8 cellular contexts compared by ENCODE assay signal in genomic region chr4:140372607-140373327, GRCh38. TPM values are rescaled to one million over a fixed set of nuclear protein-coding genes. Genes with fewer than 3 reads are reported as not detected.
A peak's percentile ranks its signal among the peaks of the same experiment; 100 is the strongest.
DNase-seq lines count a peak whose midpoint lies in the region; ATAC-seq, FAIRE-seq and TF ChIP-seq lines count a peak whose summit lies in the region.

No MANE protein-coding gene starts in this region.

- no peaks in the 10 kb centered on the region for H3K9me3 ChIP-seq in DND-41 (ENCODE audit: insufficient read depth, low read length, severe bottlenecking)
- no peaks in the 10 kb centered on the region for H3K9me3 ChIP-seq in breast epithelium
- H3K9me3 ChIP-seq in stomach = no peaks in the 10 kb centered on the region

- H3K27me3 ChIP-seq in DND-41 (ENCODE audit: insufficient read depth, low read length, poor library complexity) (no peaks in the 10 kb centered on the region), breast epithelium (no peaks in the 10 kb centered on the region), stomach (no peaks in the 10 kb centered on the region)

- intact Hi-C loops in breast epithelium (cut with DNase I; ENCODE audit: low total_unique reads) = no loop called here
- intact Hi-C loops in stomach (cut with DNase I; ENCODE audit: low total_unique reads) = no loop called here

- H3K79me2 ChIP-seq in DND-41 (ENCODE audit: insufficient read depth, low read length) = peaks cover 43% of the 10 kb centered on the region

- H3K4me1 ChIP-seq in DND-41 (ENCODE audit: insufficient read depth, low read length) (peaks cover 45% of the 10 kb centered on the region), breast epithelium (peaks cover 0 to 4% of the 10 kb centered on the region in 2 donors), stomach (peaks cover 14 to 47% (median 31%) of the 10 kb centered on the region in 4 donors)

- H3K4me3 ChIP-seq in DND-41 (ENCODE audit: low read depth in 1 of 2, low read length in 2 of 2) = peak overlapping the region; percentile 80 to 97; a peak in 3 of 4 replicates
- H3K4me3 ChIP-seq in breast epithelium = peak overlapping the region; percentile 73 to 92 (median 80)
- H3K4me3 ChIP-seq in stomach = peak overlapping the region; percentile 76 to 87 (median 82)

- peak overlapping the region; percentile 83 for H3K9ac ChIP-seq in DND-41 (ENCODE audit: low read depth, low read length)

- 1 to 4% (median 3%) methylated on average over 22 of the region's 22 CpGs for WGBS in stomach, 5 donors

- no peak for TF ChIP-seq EP300 in stomach (IDR thresholded peaks at IDR 0.05)

- H3K4me2 ChIP-seq in DND-41 (ENCODE audit: insufficient read depth, low read length) = peak overlapping the region; percentile 97

- peak overlapping the region; percentile 77 for H3K27ac ChIP-seq in DND-41 (ENCODE audit: low read length)
- peak overlapping the region; percentile 80 to 94 for H3K27ac ChIP-seq in breast epithelium
- H3K27ac ChIP-seq in stomach = peak overlapping the region; percentile 69 to 92 (median 89)

- no peak for FAIRE-seq in RCC 7860 (lab: Jason Lieb, UNC)

- H3K36me3 ChIP-seq in DND-41 (ENCODE audit: insufficient read depth, low read length) = peaks cover 5% of the 10 kb centered on the region; the same call in 1 of the 2 replicates
- H3K36me3 ChIP-seq in breast epithelium = no peaks in the 10 kb centered on the region
- no peaks in the 10 kb centered on the region for H3K36me3 ChIP-seq in stomach

- peaks cover 24% of the 10 kb centered on the region for H4K20me1 ChIP-seq in DND-41 (ENCODE audit: insufficient read depth, low read length)

- peak overlapping the region; percentile 98 for H2AFZ ChIP-seq in DND-41 (ENCODE audit: low read depth, low read length)

- no peak for TF ChIP-seq POLR2A in breast epithelium (IDR thresholded peaks at IDR 0.05)
- TF ChIP-seq POLR2A in stomach (IDR thresholded peaks at IDR 0.05) = no peak

- TF ChIP-seq CTCF in DND-41 (IDR thresholded peaks at IDR 0.05; ENCODE audit: borderline replicate concordance, extremely low read depth, low read length, poor library complexity, severe bottlenecking) (peak; percentile 37), breast epithelium (IDR thresholded peaks at IDR 0.05) (peak; percentile 37 to 44 (median 44)), stomach (IDR thresholded peaks at IDR 0.05) (peak in 3 of 7 experiments; percentile 6 to 19 (median 10))

- ATAC-seq in DND-41 (ENCODE audit: insufficient read depth, low read depth) (peak; percentile 53), GM19438 (IDR thresholded peaks at IDR 0.05; ENCODE audit: low read depth, unreplicated experiment) (peak; percentile 54), HG03432 (IDR thresholded peaks at IDR 0.05; ENCODE audit: unreplicated experiment) (peak; percentile 56), left lobe of liver (peak; percentile 15)

- DNase-seq in DND-41 (peak; percentile 36), SK-N-DZ (ENCODE audit: low spot score) (peak; percentile 39), breast epithelium (ENCODE audit: low spot score in 2 of 2) (no peak), left lobe of liver (ENCODE audit: low spot score) (no peak), stomach (no peak), RCC 7860 (ENCODE audit: low spot score) (no peak)

RNA-seq across cellular contexts. Expression of gene SCOC, which starts 0.7 kb away (rescaled TPM):
- polyA plus RNA-seq in SK-N-DZ (2014; cell fraction: cytosol; rRNA removed) = 82.5 and 85.3 TPM in 2 replicates
- 46.2 and 56.6 TPM in 2 replicates for polyA plus RNA-seq in SK-N-DZ (2014; cell fraction: nucleus; rRNA removed)
- 10 to 100 TPM; 44.6 to 64.0 (median 47.5) TPM for total RNA-seq in breast epithelium
- 18.5 TPM for total RNA-seq in left lobe of liver
- 10 to 100 TPM; 28.4 to 75.5 (median 54.3) TPM for total RNA-seq in stomach
- polyA plus RNA-seq in stomach = 100 to 1,000 TPM in 1 of 3 donors, 10 to 100 TPM in 2; 55.7 to 108 (median 76.5) TPM

RNA-seq across cellular contexts. Expression of gene CLGN, which starts 54.7 kb away (rescaled TPM):
- polyA plus RNA-seq in SK-N-DZ (2014; cell fraction: cytosol; rRNA removed) = 18.4 and 18.6 TPM in 2 replicates
- polyA plus RNA-seq in SK-N-DZ (2014; cell fraction: nucleus; rRNA removed) = 12.5 and 16.6 TPM in 2 replicates
- total RNA-seq in breast epithelium = 1 to 10 TPM in 2 of 3 donors, under 1 TPM in 1; 0.32 to 5.2 (median 1.6) TPM
- 0.50 TPM for total RNA-seq in left lobe of liver
- total RNA-seq in stomach = 1 to 10 TPM in 3 of 5 donors, under 1 TPM in 1, not detected in 1; 0.45 to 7.6 (median 2.2) TPM
- polyA plus RNA-seq in stomach = 1 to 10 TPM in 1 of 3 donors, under 1 TPM in 1, not detected in 1; 0.31 to 1.6 TPM

Comparison
In these comparisons a context has a peak if more than half of its experiments do, and no peak if none do; other contexts are left out.
1. DNase-seq: peak in DND-41 (single experiment) and SK-N-DZ (single experiment); none in breast epithelium (0 of 2), left lobe of liver (single experiment), stomach (single experiment) and RCC 7860 (single experiment).
2. Peak in every context shown above with its lines, with median percentiles within 50 percentile points of each other: ATAC-seq, H3K27ac ChIP-seq and H3K4me3 ChIP-seq.